ENCODE assay signal across 27 cellular contexts in genomic region chr10:23718946-23719345, GRCh38.
"Had no signal": no experiment of that assay in that cellular context is flagged by ENCODE, and none has a peak within 500 bp of the region (broad histone marks: within the 10 kb centered on the region; RNA-seq: fewer than 3 reads in every experiment).

No MANE protein-coding gene starts in this region.

- FAIRE-seq: astrocyte, bronchial epithelial cell, colon had no signal

- DNase-seq: activated CD4-positive, alpha-beta memory T cell treated with anti-CD3 and anti-CD28 coated beads, Interleukin-2, amount 10 ng/mL, durations not matched to agents 7 days and 5 days; activated CD4-positive, alpha-beta T cell treated with anti-CD3 and anti-CD28 coated beads for 36 hours; activated CD4-positive, alpha-beta T cell treated with anti-CD3 and anti-CD28 coated beads, Interleukin-2, amount 10 ng/mL, durations not matched to agents 7 days and 5 days; activated CD4-positive, alpha-beta T cell treated with anti-CD3 and anti-CD28 coated beads, Interleukin-2, amount 50 U/mL, for 4 hours; activated CD4-positive, CD25-positive, alpha-beta regulatory T cell; activated CD4-positive, CD25-positive, alpha-beta regulatory T cell treated with anti-CD3 and anti-CD28 coated beads, Interleukin-2, amount 50 U/mL, for 72 hours; activated CD8-positive, alpha-beta memory T cell treated with anti-CD3 and anti-CD28 coated beads for 24 hours; activated effector memory CD4-positive, alpha-beta T cell treated with Interleukin-2 at 50 U/mL for 16 hours; activated gamma-delta T cell treated with Interleukin-2 at 50 U/mL for 16 hours; activated naive CD4-positive, alpha-beta T cell treated with anti-CD3 and anti-CD28 coated beads, Interleukin-2, amount 50 U/mL, for 16 hours; activated naive CD4-positive, alpha-beta T cell treated with Interleukin-2 at 50 U/mL for 16 hours; activated T-cell treated with anti-CD3 and anti-CD28 coated beads, Interleukin-2, amount 50 U/mL, for 4 hours; amniotic stem cell; brain microvascular endothelial cell; cortex of kidney; dermis blood vessel endothelial cell; effector CD4-positive, alpha-beta T cell; effector memory CD8-positive, alpha-beta T cell; erythroblast; gastrocnemius medialis; heart right ventricle; T-helper 2 cell had no signal

- H3K4me3 ChIP-seq: esophagus muscularis mucosa, gastrocnemius medialis, heart right ventricle had no signal

- ATAC-seq: activated CD4-positive, alpha-beta T cell treated with anti-CD3 and anti-CD28 coated beads for 36 hours; activated T-cell treated with anti-CD3 and anti-CD28 coated beads, Interleukin-2, amount 50 U/mL, for 4 hours; activated T-helper 17 cell treated with anti-CD3 and anti-CD28 coated beads, Interleukin-2, amount 50 U/mL, for 72 hours; effector memory CD8-positive, alpha-beta T cell; gastrocnemius medialis; heart right ventricle had no signal
